Comparison of ENCODE assay signal across 8 cellular contexts in genomic region chr17:17836250-17836817, GRCh38. TPM values are rescaled to one million over a fixed set of nuclear protein-coding genes. Genes with fewer than 3 reads are reported as not detected.
DNase-seq lines count a peak whose midpoint lies in the region; ATAC-seq and TF ChIP-seq lines count a peak whose summit lies in the region.

No MANE protein-coding gene starts in this region.

- DNase-seq in AG08396 (ENCODE audit: low spot score) (peak; percentile 97), NCI-H2227 (lab: John Stamatoyannopoulos, UW; ENCODE audit: unreplicated experiment) (peak; percentile 97), activated B cell treated with CpG ODN at 0.5 μM for 24 hours (peak; percentile 93), cardiac fibroblast (ENCODE audit: low read depth in 2 of 2) (peak; percentile 94 to 95), immature natural killer cell (peak; percentile 96 to 97 (median 97)), smooth muscle cell (lab: John Stamatoyannopoulos, UW; ENCODE audit: unreplicated experiment) (peak; percentile 94)

- ATAC-seq in HG03159 (IDR thresholded peaks at IDR 0.05; ENCODE audit: unreplicated experiment), result peak; percentile 56
- ATAC-seq in activated B cell treated with CpG ODN at 0.5 μM for 24 hours (ENCODE audit: low read depth), result peak; percentile 59

- CTCF ChIA-PET in activated B cell treated with CpG ODN at 0.5 μM for 24 hours (lab: Charles Lee), result interaction anchor here (0.9 to 1.3 kb wide), 4 partner anchors 12 to 24 kb away, joined by 3 to 6 read pairs (median 4); no protein-coding TSS in a partner anchor

- peaks cover 52% of the 10 kb centered on the region for H3K4me1 ChIP-seq in smooth muscle cell (ENCODE audit: low read depth)

- peak overlapping the region; percentile 86 for H3K4me3 Mint-ChIP-seq in activated B cell treated with CpG ODN at 0.5 μM for 24 hours
- peak overlapping the region; percentile 75 to 90 (median 87) for H3K4me3 Mint-ChIP-seq in immature natural killer cell

- H3K79me2 ChIP-seq in smooth muscle cell (ENCODE audit: low read depth), result peaks cover 46% of the 10 kb centered on the region

- under 1% methylated on average over 66 of the region's 69 CpGs for WGBS in smooth muscle cell (ENCODE audit: low lambda C conversion rate)

- H3K9ac ChIP-seq in smooth muscle cell (ENCODE audit: low read depth), result peak overlapping the region; percentile 92

- H3K27me3 Mint-ChIP-seq in activated B cell treated with CpG ODN at 0.5 μM for 24 hours, result no peaks in the 10 kb centered on the region
- peaks cover 22 to 36% (median 24%) of the 10 kb centered on the region in 3 donors for H3K27me3 Mint-ChIP-seq in immature natural killer cell (ENCODE audit: low read depth in 3 of 3)

- TF ChIP-seq CTCF in activated B cell treated with CpG ODN at 0.5 μM for 24 hours (IDR thresholded peaks at IDR 0.05) (no peak), cardiac fibroblast (IDR thresholded peaks at IDR 0.05; ENCODE audit: low read depth, low read length) (no peak), smooth muscle cell (IDR thresholded peaks at IDR 0.05; ENCODE audit: borderline replicate concordance, insufficient read depth, poor library complexity, severe bottlenecking) (no peak)

- peaks cover 33% of the 10 kb centered on the region for H3F3A ChIP-seq in smooth muscle cell (ENCODE audit: low read depth)

- no peak overlapping the region for H2AFZ ChIP-seq in smooth muscle cell (ENCODE audit: low read depth)

- H3K4me3 ChIP-seq in cardiac fibroblast (replicated peaks in 1 of 2; ENCODE audit: low read depth in 2 of 2, low read length in 2 of 2) (peak overlapping the region; percentile 74 to 80), smooth muscle cell (peak overlapping the region; percentile 67)

- no peaks in the 10 kb centered on the region for H3K27me3 ChIP-seq in smooth muscle cell (ENCODE audit: low read depth)

- H3K36me3 Mint-ChIP-seq in activated B cell treated with CpG ODN at 0.5 μM for 24 hours (ENCODE audit: low read depth), result peaks cover 7% of the 10 kb centered on the region
- H3K36me3 Mint-ChIP-seq in immature natural killer cell, result peaks cover 0 to 3% (median 0%) of the 10 kb centered on the region in 3 donors

- H4K20me1 ChIP-seq in smooth muscle cell (ENCODE audit: low read depth), result peaks cover 45% of the 10 kb centered on the region

- H3K36me3 ChIP-seq in smooth muscle cell (ENCODE audit: low read depth), result no peaks in the 10 kb centered on the region

- peak; percentile 91 for TF ChIP-seq POLR2A in GM18951 (IDR thresholded peaks at IDR 0.05; ENCODE audit: extremely low read depth, insufficient read depth, insufficient read length)

- H3K4me2 ChIP-seq in smooth muscle cell, result peak overlapping the region; percentile 91

- no peaks in the 10 kb centered on the region for H3K9me3 ChIP-seq in smooth muscle cell (replicated peaks; ENCODE audit: low read depth)

- intact Hi-C loops in activated B cell treated with CpG ODN at 0.5 μM for 24 hours (cut with micrococcal nuclease), result loop anchor here (1.0 to 5.0 kb wide), 3 partner anchors 24 to 1471 kb away; no protein-coding TSS in a partner anchor

- H3K27ac Mint-ChIP-seq in activated B cell treated with CpG ODN at 0.5 μM for 24 hours, result peak overlapping the region; percentile 66
- peak overlapping the region; percentile 93 to 96 (median 95) for H3K27ac Mint-ChIP-seq in immature natural killer cell

- in situ Hi-C loops in GM18951 (cut with MboI; ENCODE audit: low sequenced_read_pairs, unreplicated experiment), result no loop called here

- no peaks in the 10 kb centered on the region for H3K9me3 Mint-ChIP-seq in activated B cell treated with CpG ODN at 0.5 μM for 24 hours
- no peaks in the 10 kb centered on the region for H3K9me3 Mint-ChIP-seq in immature natural killer cell

- POLR2A ChIA-PET in activated B cell treated with CpG ODN at 0.5 μM for 24 hours (lab: Charles Lee), result interaction anchor here (0.6 to 4.7 kb wide), 16 partner anchors 10 to 154 kb away, joined by 3 to 48 read pairs (median 6); no protein-coding TSS in a partner anchor

- H3K27ac ChIP-seq in smooth muscle cell (ENCODE audit: low read depth), result peak overlapping the region; percentile 96

- H3K4me1 Mint-ChIP-seq in activated B cell treated with CpG ODN at 0.5 μM for 24 hours, result peaks cover 70% of the 10 kb centered on the region
- H3K4me1 Mint-ChIP-seq in immature natural killer cell, result peaks cover 46 to 57% of the 10 kb centered on the region in 2 donors

RNA-seq across cellular contexts. Expression of gene SREBF1, which starts 0.5 kb away (rescaled TPM):
- 16.7 and 19.7 TPM in 2 replicates for total RNA-seq in activated B cell treated with CpG ODN at 0.5 μM for 24 hours
- polyA plus RNA-seq in immature natural killer cell, result 10 to 100 TPM in 1 of 3 donors, 1 to 10 TPM in 2; 2.9 to 13.4 (median 4.4) TPM
- total RNA-seq in smooth muscle cell, result 23.5 and 25.9 TPM in 2 replicates
- polyA plus RNA-seq in smooth muscle cell, result 45.4 and 53.5 TPM in 2 replicates

Comparison
In these comparisons a context has a peak if more than half of its experiments do, and no peak if none do; other contexts are left out.
1. Peak in every context shown above with its lines: DNase-seq, ATAC-seq, H3K4me3 ChIP-seq and H3K27ac ChIP-seq.